Comparison of ENCODE assay signal across 8 cellular contexts in the genomic region with DNA sequence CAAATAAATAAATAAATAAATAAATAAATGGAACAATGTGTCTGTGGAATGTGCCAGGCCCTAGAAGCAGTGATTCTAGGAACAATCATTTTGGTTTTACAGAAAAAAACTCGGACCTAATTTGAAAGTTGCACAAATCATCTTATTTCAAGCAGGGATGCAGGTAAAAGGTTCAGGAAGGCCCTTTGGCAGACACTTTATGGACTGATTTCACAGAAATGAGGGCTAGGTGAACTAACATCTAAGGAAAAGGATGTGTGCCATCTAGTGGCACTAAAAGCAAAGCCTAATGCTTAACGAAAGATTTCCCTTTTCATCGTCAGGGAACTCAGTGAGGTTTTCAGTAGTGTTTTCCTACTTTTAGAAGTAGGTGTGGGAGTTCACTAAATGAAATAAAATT. TPM values are rescaled to one million over a fixed set of nuclear protein-coding genes. Genes with fewer than 3 reads are reported as not detected.
DNase-seq lines count a peak whose midpoint lies in the region; ATAC-seq and TF ChIP-seq lines count a peak whose summit lies in the region.
"Not testable (repeated sequence)": the region's sequence is repeated elsewhere in the genome, so short reads cannot be mapped to it uniquely, and the experiment has no call there.

No MANE protein-coding gene starts in this region.

- not testable (repeated sequence) for H4K20me1 ChIP-seq in SK-N-SH (ENCODE audit: insufficient read depth)

- not testable (repeated sequence) for H3K9me3 ChIP-seq in SK-N-SH, left lung, psoas muscle

- not testable (repeated sequence) for H3K27me3 Mint-ChIP-seq in MCF 10A (ENCODE audit: insufficient read depth, unreplicated experiment)

- not testable (repeated sequence) for H3K9me3 Mint-ChIP-seq in MCF 10A (ENCODE audit: unreplicated experiment)

- intact Hi-C loops in MCF 10A (cut with micrococcal nuclease); left lung (cut with DNase I); psoas muscle (cut with DNase I): not testable (repeated sequence)

- TF ChIP-seq RAD21 in SK-N-SH (IDR thresholded peaks at IDR 0.05; ENCODE audit: low read length) = not testable (repeated sequence)

- H3K27me3 ChIP-seq in SK-N-SH (ENCODE audit: insufficient read depth); left lung; psoas muscle (ENCODE audit: insufficient read depth in 3 of 3, low read length in 2 of 3): not testable (repeated sequence)

- not testable (repeated sequence) for H3K27ac Mint-ChIP-seq in MCF 10A (ENCODE audit: low read depth, unreplicated experiment)

- not testable (repeated sequence) for H3K4me2 ChIP-seq in SK-N-SH

- H3K36me3 ChIP-seq in SK-N-SH (replicated peaks in 1 of 2; ENCODE audit: control insufficient read depth in 1 of 2, insufficient read depth in 2 of 2, low read length in 1 of 2); left lung; psoas muscle (ENCODE audit: insufficient read depth in 1 of 2, low read depth in 1 of 2): not testable (repeated sequence)

- H3F3A ChIP-seq in SK-N-SH (replicated peaks; ENCODE audit: insufficient read depth) = not testable (repeated sequence)

- DNase-seq in ACHN (peak; percentile 35), G401 (ENCODE audit: low spot score) (peak; percentile 60), KBM-7 (peak; percentile 54), MCF 10A (ENCODE audit: unreplicated experiment) (peak; percentile 29), fibroblast of the conjunctiva (ENCODE audit: low read depth) (peak; percentile 16)
- not testable (repeated sequence) for DNase-seq in SK-N-SH, left lung, psoas muscle

- H3K79me2 ChIP-seq in SK-N-SH (ENCODE audit: insufficient read depth) = not testable (repeated sequence)

- TF ChIP-seq CTCF in SK-N-SH (IDR thresholded peaks at IDR 0.05) (peak; percentile 27; the same call in 1 of the 2 replicates), MCF 10A (IDR thresholded peaks at IDR 0.05; ENCODE audit: unreplicated experiment) (peak; percentile 8), left lung (IDR thresholded peaks at IDR 0.05) (peak; percentile 25 to 29), psoas muscle (IDR thresholded peaks at IDR 0.05) (peak; percentile 35)

- POLR2A ChIA-PET in SK-N-SH (lab: Yijun Ruan, JAX); MCF 10A (lab: Yijun Ruan, JAX): not testable (repeated sequence)

- H3K9ac ChIP-seq in SK-N-SH = not testable (repeated sequence)

- not testable (repeated sequence) for H3K36me3 Mint-ChIP-seq in MCF 10A (ENCODE audit: insufficient read depth, unreplicated experiment)

- in situ Hi-C loops in ACHN (cut with HindIII; ENCODE audit: low pct_ligation_motif_present, low pct_unique_long_range_greater_than_20kb, low sequenced_read_pairs); G401 (cut with HindIII; ENCODE audit: low sequenced_read_pairs); KBM-7 (cut with MboI; ENCODE audit: low pct_unique_long_range_greater_than_20kb, low sequenced_read_pairs): not testable (repeated sequence)

- not testable (repeated sequence) for H3K9me2 ChIP-seq in SK-N-SH

- H3K4me1 Mint-ChIP-seq in MCF 10A (ENCODE audit: insufficient read depth, unreplicated experiment) = not testable (repeated sequence)

- peak; percentile 20 for ATAC-seq in left lung
- not testable (repeated sequence) for ATAC-seq in psoas muscle

- not testable (repeated sequence) for H2AFZ ChIP-seq in SK-N-SH (ENCODE audit: low read depth)

- not testable (repeated sequence) for H3K27ac ChIP-seq in SK-N-SH (ENCODE audit: low read depth in 2 of 2, low read length in 1 of 2); left lung; psoas muscle

- H3K4me3 ChIP-seq in SK-N-SH (ENCODE audit: low read depth in 2 of 2, low read length in 1 of 2); left lung; psoas muscle: not testable (repeated sequence)

- CTCF ChIA-PET in SK-N-SH (lab: Yijun Ruan, JAX); MCF 10A (lab: Yijun Ruan, JAX): not testable (repeated sequence)

- not testable (repeated sequence) for BruUV-seq in MCF 10A (replicated peaks; lab: Mats Ljungman, UMichigan)

- WGBS in SK-N-SH (ENCODE audit: low lambda C conversion rate) = 3% methylated on average over 1 of the region's 3 CpGs
- 0 to 7% (median 6%) methylated on average over 1 to 2 of the region's 3 CpGs for WGBS in psoas muscle, 3 donors

- TF ChIP-seq EP300 in SK-N-SH (IDR thresholded peaks at IDR 0.05; ENCODE audit: borderline replicate concordance in 1 of 2, low read depth in 1 of 2, low read length in 1 of 2) = not testable (repeated sequence)

- not testable (repeated sequence) for H3K4me1 ChIP-seq in SK-N-SH (ENCODE audit: control insufficient read depth in 1 of 2, insufficient read depth in 2 of 2, low read depth in 1 of 2, low read length in 1 of 2); left lung; psoas muscle

- H3K4me3 Mint-ChIP-seq in MCF 10A (ENCODE audit: unreplicated experiment) = not testable (repeated sequence)

RNA-seq across cellular contexts. Expression of a gene that starts 4.6 kb away (rescaled TPM):
- total RNA-seq in G401 (2014; rRNA removed; shearing (Covaris generic)) = 29.0 and 44.1 TPM in 2 replicates
- 4.5 and 4.8 TPM in 2 replicates for polyA plus RNA-seq in SK-N-SH (2012; rRNA removed)
- polyA plus RNA-seq in SK-N-SH (2012; cell fraction: cytosol; rRNA removed) = 7.2 and 8.0 TPM in 2 replicates
- 3.5 and 4.8 TPM in 2 replicates for polyA plus RNA-seq in SK-N-SH (2012; cell fraction: nucleus; rRNA removed)
- 38.6 and 71.8 TPM in 2 replicates for total RNA-seq in MCF 10A (2022)
- total RNA-seq in left lung = 10 to 100 TPM in 1 of 2 donors, 1 to 10 TPM in 1; 7.3 to 11.7 TPM
- total RNA-seq in psoas muscle = 1 to 10 TPM; 1.1 to 2.8 (median 2.0) TPM
- polyA plus RNA-seq in psoas muscle = 1 to 10 TPM in 1 of 3 donors, under 1 TPM in 2; 0.41 to 2.4 (median 0.57) TPM

RNA-seq across cellular contexts. Expression of a gene that starts 17.5 kb away (rescaled TPM):
- total RNA-seq in G401 (2014; rRNA removed; shearing (Covaris generic)) = 0.62 TPM in 1 of 2 replicates, not detected in the other
- polyA plus RNA-seq in SK-N-SH (2012; rRNA removed) (1.2 and 1.6 TPM in 2 replicates), psoas muscle (1 to 10 TPM; 1.1 TPM)
- 0.71 and 0.73 TPM in 2 replicates for polyA plus RNA-seq in SK-N-SH (2012; cell fraction: cytosol; rRNA removed)
- 10.0 and 10.8 TPM in 2 replicates for polyA plus RNA-seq in SK-N-SH (2012; cell fraction: nucleus; rRNA removed)
- total RNA-seq in MCF 10A (2022) (9.1 and 9.6 TPM in 2 replicates), left lung (1 to 10 TPM; 7.4 to 9.6 TPM), psoas muscle (1 to 10 TPM; 2.3 to 3.0 (median 2.8) TPM)

RNA-seq across cellular contexts. Expression of a gene that starts 30.8 kb away (rescaled TPM):
- total RNA-seq in G401 (2014; rRNA removed; shearing (Covaris generic)) = 0.18 TPM in 1 of 2 replicates, not detected in the other
- polyA plus RNA-seq in SK-N-SH (2012; rRNA removed) (10.1 and 11.0 TPM in 2 replicates), psoas muscle (under 1 TPM; 0.15 to 0.86 (median 0.52) TPM)
- 11.8 and 16.0 TPM in 2 replicates for polyA plus RNA-seq in SK-N-SH (2012; cell fraction: cytosol; rRNA removed)
- 6.9 and 7.4 TPM in 2 replicates for polyA plus RNA-seq in SK-N-SH (2012; cell fraction: nucleus; rRNA removed)
- total RNA-seq in MCF 10A (2022) (4.0 and 7.4 TPM in 2 replicates), left lung (10 to 100 TPM in 1 of 2 donors, under 1 TPM in 1; 0.73 to 10.8 TPM), psoas muscle (under 1 TPM in 1 of 4 donors, not detected in 3; 0.21 TPM)
